In genomic region chr12:65170245-65170881, GRCh38 we compare ENCODE assay signal across 8 cellular contexts. TPM values are rescaled to one million over a fixed set of nuclear protein-coding genes. Genes with fewer than 3 reads are reported as not detected.
DNase-seq lines count a peak whose midpoint lies in the region; ATAC-seq and TF ChIP-seq lines count a peak whose summit lies in the region.

No MANE protein-coding gene starts in this region.

- H3K4me3 Mint-ChIP-seq in CD4-positive, CD25-positive, alpha-beta regulatory T cell, result peak overlapping the region; percentile 92 to 100 (median 94)
- H3K4me3 Mint-ChIP-seq in glutamatergic neuron (ENCODE audit: unreplicated experiment), result peak overlapping the region; percentile 93

- 0 to 1% (median 1%) methylated on average over 41 to 44 of the region's 44 CpGs for WGBS in ovary, 3 donors

- intact Hi-C loops in ovary (cut with DNase I), result no loop called here
- intact Hi-C loops in tibial artery (cut with DNase I; ENCODE audit: low total_unique reads), result no loop called here

- H3K4me1 Mint-ChIP-seq in CD4-positive, CD25-positive, alpha-beta regulatory T cell, result peaks cover 20 to 47% (median 30%) of the 10 kb centered on the region in 4 donors
- peaks cover 11% of the 10 kb centered on the region for H3K4me1 Mint-ChIP-seq in glutamatergic neuron (ENCODE audit: low read depth, unreplicated experiment)

- no peak for TF ChIP-seq POLR2A in ovary (IDR thresholded peaks at IDR 0.05)

- peak overlapping the region; percentile 97 for H3K4me3 ChIP-seq in CD4-positive, CD25-positive, alpha-beta regulatory T cell (ENCODE audit: low read depth, low read length)
- H3K4me3 ChIP-seq in ovary (peak overlapping the region; percentile 66), tibial artery (peak overlapping the region; percentile 69 to 88)

- H3K9me3 ChIP-seq in CD4-positive, CD25-positive, alpha-beta regulatory T cell (ENCODE audit: control insufficient read depth in 2 of 2, low read length in 2 of 2), result no peaks in the 10 kb centered on the region
- H3K9me3 ChIP-seq in ovary (no peaks in the 10 kb centered on the region), tibial artery (no peaks in the 10 kb centered on the region)

- H3K27me3 ChIP-seq in CD4-positive, CD25-positive, alpha-beta regulatory T cell (ENCODE audit: control insufficient read depth, insufficient read depth, low read length), result peaks cover 2% of the 10 kb centered on the region
- no peaks in the 10 kb centered on the region for H3K27me3 ChIP-seq in ovary
- H3K27me3 ChIP-seq in tibial artery, result peaks cover 0 to 2% of the 10 kb centered on the region in 2 donors

- peak overlapping the region; percentile 93 for H3K27ac ChIP-seq in CD4-positive, CD25-positive, alpha-beta regulatory T cell (ENCODE audit: insufficient read depth, low read length, poor library complexity, severe bottlenecking)
- H3K27ac ChIP-seq in ovary (peak overlapping the region; percentile 85 to 91), tibial artery (peak overlapping the region; percentile 93 to 97)

- peak; percentile 7 to 9 for ATAC-seq in CD4-positive, CD25-positive, alpha-beta regulatory T cell (ENCODE audit: low read depth in 2 of 2)
- ATAC-seq in GM19372 (IDR thresholded peaks at IDR 0.05; ENCODE audit: low read depth, unreplicated experiment) (peak; percentile 44), HG03520 (IDR thresholded peaks at IDR 0.05; ENCODE audit: unreplicated experiment) (peak; percentile 36)

- peaks cover 8% of the 10 kb centered on the region for H3K36me3 Mint-ChIP-seq in CD4-positive, CD25-positive, alpha-beta regulatory T cell
- no peaks in the 10 kb centered on the region for H3K36me3 Mint-ChIP-seq in glutamatergic neuron (ENCODE audit: unreplicated experiment)

- H3K4me1 ChIP-seq in CD4-positive, CD25-positive, alpha-beta regulatory T cell (ENCODE audit: control insufficient read depth, insufficient read depth, low read length, poor library complexity, severe bottlenecking), result peaks cover 66% of the 10 kb centered on the region
- peaks cover 7% of the 10 kb centered on the region for H3K4me1 ChIP-seq in ovary (ENCODE audit: insufficient read depth)
- peaks cover 0 to 49% (median 41%) of the 10 kb centered on the region in 4 donors for H3K4me1 ChIP-seq in tibial artery

- peak; percentile 53 to 78 (median 63) for DNase-seq in CD4-positive, CD25-positive, alpha-beta regulatory T cell
- DNase-seq in RPMI8226 (peak; percentile 84), glutamatergic neuron (peak; percentile 70), ovary (peak; percentile 25 to 59 (median 45)), tibial artery (peak; percentile 46 to 75)
- peak; percentile 65 for DNase-seq in activated naive CD4-positive, alpha-beta T cell treated with Interleukin-2 at 50 U/mL for 16 hours

- TF ChIP-seq CTCF in glutamatergic neuron (IDR thresholded peaks at IDR 0.05; ENCODE audit: partially characterized antibody, unreplicated experiment) (no peak), ovary (IDR thresholded peaks at IDR 0.05) (no peak), tibial artery (IDR thresholded peaks at IDR 0.05) (no peak)

- peaks cover 0 to 2% (median 0%) of the 10 kb centered on the region in 7 donors for H3K9me3 Mint-ChIP-seq in CD4-positive, CD25-positive, alpha-beta regulatory T cell
- H3K9me3 Mint-ChIP-seq in glutamatergic neuron (ENCODE audit: unreplicated experiment), result no peaks in the 10 kb centered on the region

- H3K27me3 Mint-ChIP-seq in CD4-positive, CD25-positive, alpha-beta regulatory T cell, result peaks cover 8% of the 10 kb centered on the region
- peaks cover 4% of the 10 kb centered on the region for H3K27me3 Mint-ChIP-seq in glutamatergic neuron (ENCODE audit: unreplicated experiment)

- peaks cover 3% of the 10 kb centered on the region for H3K36me3 ChIP-seq in CD4-positive, CD25-positive, alpha-beta regulatory T cell (ENCODE audit: control insufficient read depth, insufficient read depth, low read length)
- H3K36me3 ChIP-seq in ovary (no peaks in the 10 kb centered on the region), tibial artery (no peaks in the 10 kb centered on the region)

- peak overlapping the region; percentile 90 to 99 (median 93) for H3K27ac Mint-ChIP-seq in CD4-positive, CD25-positive, alpha-beta regulatory T cell
- H3K27ac Mint-ChIP-seq in glutamatergic neuron (ENCODE audit: unreplicated experiment), result peak overlapping the region; percentile 72

- TF ChIP-seq EP300 in ovary (IDR thresholded peaks at IDR 0.05), result no peak

RNA-seq across cellular contexts. Expression of gene LEMD3, which starts 1.0 kb away (rescaled TPM):
- 68.9 TPM for total RNA-seq in CD4-positive, CD25-positive, alpha-beta regulatory T cell
- polyA plus RNA-seq in CD4-positive, CD25-positive, alpha-beta regulatory T cell, result 10 to 100 TPM; 31.4 to 37.6 (median 35.9) TPM
- total RNA-seq in glutamatergic neuron (ENCODE audit: unreplicated experiment) (25.4 TPM), ovary (10 to 100 TPM; 26.3 to 34.8 (median 29.5) TPM)
- polyA plus RNA-seq in ovary, result 10 to 100 TPM; 11.4 to 21.6 TPM

RNA-seq across cellular contexts. Expression of gene WIF1, which starts 49.3 kb away (rescaled TPM):
- not detected for total RNA-seq in CD4-positive, CD25-positive, alpha-beta regulatory T cell
- not detected for polyA plus RNA-seq in CD4-positive, CD25-positive, alpha-beta regulatory T cell
- total RNA-seq in glutamatergic neuron (ENCODE audit: unreplicated experiment) (not detected), ovary (1 to 10 TPM in 3 of 7 donors, not detected in 4; 1.1 to 3.2 (median 2.0) TPM)
- polyA plus RNA-seq in ovary, result 1 to 10 TPM in 1 of 2 donors, under 1 TPM in 1; 0.11 to 6.7 TPM

Comparison
In these comparisons a context has a peak if more than half of its experiments do, and no peak if none do; other contexts are left out.
1. Peak in every context shown above with its lines: DNase-seq, ATAC-seq, H3K4me3 ChIP-seq and H3K27ac ChIP-seq.